19 cellular contexts compared by ENCODE assay signal in the genomic region with DNA sequence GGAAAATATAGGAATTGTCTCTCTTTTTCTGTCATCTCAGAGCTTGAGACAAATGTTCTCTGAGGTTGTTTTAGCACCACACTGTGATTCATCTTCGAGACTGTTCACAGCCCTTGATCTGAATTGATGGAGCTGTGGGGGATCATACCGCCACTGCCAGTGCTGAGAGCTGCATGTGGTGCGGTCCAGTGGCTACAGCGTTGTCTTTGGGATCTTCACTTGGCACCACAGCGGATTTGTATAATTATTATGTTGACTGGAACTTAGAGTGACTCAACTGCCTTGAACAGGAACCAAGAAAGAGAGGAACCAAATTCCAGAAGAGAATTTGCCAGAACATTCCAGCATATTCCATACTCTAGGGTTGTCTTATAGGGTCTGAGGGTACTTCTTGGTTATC. TPM values are rescaled to one million over a fixed set of nuclear protein-coding genes. Genes with fewer than 3 reads are reported as not detected.
DNase-seq lines count a peak whose midpoint lies in the region; ATAC-seq, FAIRE-seq and TF ChIP-seq lines count a peak whose summit lies in the region.
"Had no signal": no experiment of that assay in that cellular context is flagged by ENCODE, and none has a peak within 500 bp of the region (broad histone marks: within the 10 kb centered on the region; RNA-seq: fewer than 3 reads in every experiment).

No MANE protein-coding gene starts in this region.

- H3K4me1 ChIP-seq in K562 (replicated peaks in 1 of 2; ENCODE audit: control insufficient read depth in 2 of 2, insufficient read depth in 2 of 2, low read length in 2 of 2) (peaks cover 10 to 37% of the 10 kb centered on the region in 2 experiments; a peak in 3 of 5 replicates), right cardiac atrium (ENCODE audit: control insufficient read depth, insufficient read depth, low read length) (peaks cover 4% of the 10 kb centered on the region), left lung (no peaks in the 10 kb centered on the region)
- H3K4me1 ChIP-seq: Caco-2 had no signal

- H3K79me2 ChIP-seq in K562 (ENCODE audit: control insufficient read depth, insufficient read depth, low read length), result peaks cover 91% of the 10 kb centered on the region

- 82% methylated on average over 5 of the region's 5 CpGs for WGBS in K562 (ENCODE audit: insufficient coverage, low coverage, missing lambda C conversion rate)
- 96% methylated on average over 5 of the region's 5 CpGs for WGBS in right cardiac atrium

- peaks cover 26% of the 10 kb centered on the region for H4K20me1 ChIP-seq in K562 (replicated peaks; ENCODE audit: control insufficient read depth, insufficient read depth, low read length)

- TF ChIP-seq POLR2A in K562 (conservative IDR thresholded peaks at IDR 0.05), result no peak

- no peak for TF ChIP-seq CTCF in K562 (IDR thresholded peaks at IDR 0.05 in 2 of 3, conservative IDR thresholded peaks at IDR 0.05 in 1 of 3; ENCODE audit: insufficient read depth in 2 of 3, low read depth in 1 of 3, low read length in 3 of 3)
- no peak for TF ChIP-seq CTCF in left lung (IDR thresholded peaks at IDR 0.05)

- H3K4me3 ChIP-seq in MG63 (no peak overlapping the region), K562 (no peak overlapping the region), right cardiac atrium (ENCODE audit: low read length) (no peak overlapping the region), left lung (no peak overlapping the region)
- H3K4me3 ChIP-seq: SK-N-MC had no signal

- TF ChIP-seq EP300 in K562 (IDR thresholded peaks at IDR 0.05; ENCODE audit: low read length), result no peak

- H3K27ac ChIP-seq in K562 (ENCODE audit: extremely low read depth, low read depth, low read length) (no peak overlapping the region), right cardiac atrium (ENCODE audit: low read length) (no peak overlapping the region), left lung (no peak overlapping the region)
- H3K27ac ChIP-seq: SK-N-MC had no signal

- no peak for FAIRE-seq in K562 (lab: Jason Lieb, UNC)
- FAIRE-seq: GM19239, RCC 7860 had no signal

- H3K27me3 ChIP-seq in MG63 (no peaks in the 10 kb centered on the region), K562 (ENCODE audit: control insufficient read depth in 2 of 2, insufficient read depth in 2 of 2, low read length in 2 of 2) (no peaks in the 10 kb centered on the region), right cardiac atrium (ENCODE audit: control insufficient read depth, insufficient read depth) (no peaks in the 10 kb centered on the region), left lung (no peaks in the 10 kb centered on the region)
- H3K27me3 ChIP-seq: BE2C had no signal

- no peak overlapping the region for H3K9ac ChIP-seq in K562 (ENCODE audit: insufficient read depth in 1 of 2, low read depth in 2 of 2, low read length in 2 of 2)

- CTCF ChIA-PET in K562 (lab: Yijun Ruan, JAX; ENCODE audit: low intra/inter-chr PET ratio), result no interaction called here

- H3K36me3 ChIP-seq in MG63 (no peaks in the 10 kb centered on the region), K562 (ENCODE audit: control insufficient read depth, insufficient read depth, low read length) (0 out of 3 replicates have a peak, but pooled peaks cover 10% of the 10 kb centered on the region), left lung (no peaks in the 10 kb centered on the region)
- H3K36me3 ChIP-seq: BE2C had no signal

- POLR2A ChIA-PET in K562 (lab: Yijun Ruan, JAX), result no interaction called here

- in situ Hi-C loops in K562 (cut with MboI), result no loop called here

- ATAC-seq in K562, result no peak
- ATAC-seq in sciatic nerve, result peak; percentile 48
- ATAC-seq in right cardiac atrium, result no peak
- ATAC-seq in left lung, result no peak

- intact Hi-C loops in K562 (cut with micrococcal nuclease) (no loop called here), sciatic nerve (cut with DNase I) (no loop called here), right cardiac atrium (cut with DNase I) (no loop called here), left lung (cut with DNase I) (no loop called here)

- no peak overlapping the region for H2AFZ ChIP-seq in K562 (ENCODE audit: low read depth, low read length)

- no peak for TF ChIP-seq RAD21 in K562 (CRISPR knock-in tag; conservative IDR thresholded peaks at IDR 0.05 in 1 of 2, IDR thresholded peaks at IDR 0.05 in 1 of 2)

- DNase-seq in MG63 (peak; percentile 47), K562 (ENCODE audit: extremely low read depth in 1 of 4, low spot score in 3 of 4) (no peak), sciatic nerve (ENCODE audit: low spot score) (no peak), right cardiac atrium (no peak), DMS79 treated with DMSO at 0.1 percent for 48 hours (lab: John Stamatoyannopoulos, UW) (no peak), left lung (no peak), dermis blood vessel endothelial cell (no peak)
- DNase-seq: BE2C; Caco-2; CD4-positive, CD25-positive, alpha-beta regulatory T cell; KBM-7; NCI-H1105 treated with DMSO at 0.1 percent for 48 hours; NCI-H1694; NCI-H510A treated with DMSO at 0.1 percent for 48 hours; NCI-H774; Right ventricle myocardium superior had no signal

- H3K4me2 ChIP-seq in K562 (ENCODE audit: insufficient read depth, low read length), result no peak overlapping the region

- H3K9me3 ChIP-seq in MG63 (no peaks in the 10 kb centered on the region), K562 (replicated peaks; ENCODE audit: control insufficient read depth, insufficient read depth, low read depth, low read length) (no peaks in the 10 kb centered on the region), right cardiac atrium (ENCODE audit: control insufficient read depth, low read length) (no peaks in the 10 kb centered on the region), left lung (no peaks in the 10 kb centered on the region)
- H3K9me3 ChIP-seq: BE2C, Caco-2 had no signal

- peaks cover 5% of the 10 kb centered on the region for H3K9me1 ChIP-seq in K562 (ENCODE audit: control insufficient read depth, insufficient read depth, low read length)

- no TSS peak for BruUV-seq in K562 (replicated peaks; lab: Mats Ljungman, UMichigan)

TF ChIP-seq in K562, 482 proteins besides CTCF, POLR2A, EP300 and RAD21:
- TF ChIP-seq, protein P1, sequence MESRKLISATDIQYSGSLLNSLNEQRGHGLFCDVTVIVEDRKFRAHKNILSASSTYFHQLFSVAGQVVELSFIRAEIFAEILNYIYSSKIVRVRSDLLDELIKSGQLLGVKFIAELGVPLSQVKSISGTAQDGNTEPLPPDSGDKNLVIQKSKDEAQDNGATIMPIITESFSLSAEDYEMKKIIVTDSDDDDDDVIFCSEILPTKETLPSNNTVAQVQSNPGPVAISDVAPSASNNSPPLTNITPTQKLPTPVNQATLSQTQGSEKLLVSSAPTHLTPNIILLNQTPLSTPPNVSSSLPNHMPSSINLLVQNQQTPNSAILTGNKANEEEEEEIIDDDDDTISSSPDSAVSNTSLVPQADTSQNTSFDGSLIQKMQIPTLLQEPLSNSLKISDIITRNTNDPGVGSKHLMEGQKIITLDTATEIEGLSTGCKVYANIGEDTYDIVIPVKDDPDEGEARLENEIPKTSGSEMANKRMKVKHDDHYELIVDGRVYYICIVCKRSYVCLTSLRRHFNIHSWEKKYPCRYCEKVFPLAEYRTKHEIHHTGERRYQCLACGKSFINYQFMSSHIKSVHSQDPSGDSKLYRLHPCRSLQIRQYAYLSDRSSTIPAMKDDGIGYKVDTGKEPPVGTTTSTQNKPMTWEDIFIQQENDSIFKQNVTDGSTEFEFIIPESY (CRISPR knock-in tag; IDR thresholded peaks at IDR 0.05), result peak; percentile 24; the same call in 1 of the 2 replicates
- TF ChIP-seq SPI1 (IDR thresholded peaks at IDR 0.05; ENCODE audit: borderline replicate concordance, low read depth, low read length), result no peak

RNA-seq across cellular contexts. Expression of a gene that starts 29.1 kb away (rescaled TPM):
- total RNA-seq in MG63 (2014; rRNA removed; shearing (Covaris generic); ENCODE audit: low replicate concordance), result 3.1 and 4.3 TPM in 2 replicates
- 45.9 and 50.3 TPM in 2 replicates for total RNA-seq in K562 (2011; cell fraction: chromatin; rRNA removed; ENCODE audit: low replicate concordance)
- total RNA-seq in K562 (2011; cell fraction: nucleolus; rRNA removed), result 27.7 and 32.2 TPM in 2 replicates
- total RNA-seq in K562 (2011; cell fraction: nucleoplasm; rRNA removed), result 36.4 and 47.0 TPM in 2 replicates
- total RNA-seq in K562 (2014; rRNA removed) (21.5 and 27.3 TPM in 2 replicates), K562 (2014; rRNA removed; fragmentation: Illumina TruSeq; extraction: Trizol) (13.4 and 14.0 TPM in 2 replicates), K562 (2015; rRNA removed; fragmentation: Illumina TruSeq; extraction: Trizol) (11.4 and 11.7 TPM in 2 replicates), K562 (2021) (44.5 and 49.6 TPM in 2 replicates), sciatic nerve (27.2 TPM), right cardiac atrium (10 to 100 TPM; 13.4 to 16.3 (median 14.4) TPM), left lung (10 to 100 TPM; 13.4 to 20.3 TPM), dermis blood vessel endothelial cell (10.4 and 19.6 TPM in 2 replicates)
- polyA plus RNA-seq in K562 (2011; rRNA removed) (11.5 and 19.7 TPM in 2 replicates), K562 (2014; fragmentation: Illumina TruSeq; extraction: Trizol) (30.9 and 33.5 TPM in 2 replicates), K562 (2014; fragmentation: Nextera tagmentation; extraction: Ambion mirVana) (1 to 10 TPM; 6.0 to 6.8 TPM), K562 (2014; rRNA removed) (18.7 and 22.8 TPM in 2 replicates), right cardiac atrium (5.1 TPM)
- polyA plus RNA-seq in K562 (2011; cell fraction: cytosol; rRNA removed), result 19.6 and 19.7 TPM in 2 replicates
- 16.1 and 18.9 TPM in 2 replicates for polyA plus RNA-seq in K562 (2011; cell fraction: nucleus; rRNA removed)
- polyA plus RNA-seq in K562 (2012), result 23.6 and 26.9 TPM in 2 replicates
- polyA minus RNA-seq in K562 (2011; rRNA and poly(A)+ RNA removed), result 25.3 and 37.1 TPM in 2 replicates
- 23.1 and 24.5 TPM in 2 replicates for polyA minus RNA-seq in K562 (2011; cell fraction: cytosol; rRNA and poly(A)+ RNA removed)
- 27.7 and 31.2 TPM in 2 replicates for polyA minus RNA-seq in K562 (2011; cell fraction: nucleus; rRNA and poly(A)+ RNA removed)
